In genomic region chrX:9429767-9430166, GRCh38 we compare ENCODE assay signal across 21 cellular contexts. TPM values are rescaled to one million over a fixed set of nuclear protein-coding genes. Genes with fewer than 3 reads are reported as not detected.
A peak's percentile ranks its signal among the peaks of the same experiment; 100 is the strongest.
DNase-seq lines count a peak whose midpoint lies in the region; ATAC-seq and TF ChIP-seq lines count a peak whose summit lies in the region.
"Had no signal": no experiment of that assay in that cellular context is flagged by ENCODE, and none has a peak within 500 bp of the region (broad histone marks: within the 10 kb centered on the region; RNA-seq: fewer than 3 reads in every experiment).

No MANE protein-coding gene starts in this region.

- H3K9me3 Mint-ChIP-seq in endothelial cell (ENCODE audit: unreplicated experiment) = no peaks in the 10 kb centered on the region
- H3K9me3 Mint-ChIP-seq: activated naive CD4-positive, alpha-beta T cell treated with anti-CD3 and anti-CD28 coated beads, Interleukin-2, amount 50 U/mL, for 72 hours; activated T-cell treated with anti-CD3 and anti-CD28 coated beads, Interleukin-2, amount 50 U/mL, for 24 hours had no signal

- peak; percentile 64 for ATAC-seq in left lung
- no peak for ATAC-seq in HG02763 (IDR thresholded peaks at IDR 0.05; ENCODE audit: unreplicated experiment)
- ATAC-seq: activated naive CD4-positive, alpha-beta T cell treated with anti-CD3 and anti-CD28 coated beads, Interleukin-2, amount 50 U/mL, for 72 hours; left cardiac atrium; T-cell had no signal

- no peak overlapping the region for H3K27ac Mint-ChIP-seq in endothelial cell (ENCODE audit: unreplicated experiment)
- H3K27ac Mint-ChIP-seq: activated naive CD4-positive, alpha-beta T cell treated with anti-CD3 and anti-CD28 coated beads, Interleukin-2, amount 50 U/mL, for 72 hours; activated T-cell treated with anti-CD3 and anti-CD28 coated beads, Interleukin-2, amount 50 U/mL, for 24 hours; progenitor cell of endocrine pancreas; T-cell had no signal

- intact Hi-C loops in left lung (cut with DNase I) = no loop called here

- no peak overlapping the region for H3K4me3 ChIP-seq in left lung
- H3K4me3 ChIP-seq: vagina had no signal

- H3K27ac ChIP-seq in left lung = no peak overlapping the region
- H3K27ac ChIP-seq: RWPE1, vagina had no signal

- no peaks in the 10 kb centered on the region for H3K4me1 ChIP-seq in left lung
- H3K4me1 ChIP-seq: vagina had no signal

- H3K36me3 Mint-ChIP-seq in endothelial cell (ENCODE audit: low read depth, unreplicated experiment) = no peaks in the 10 kb centered on the region
- H3K36me3 Mint-ChIP-seq: activated naive CD4-positive, alpha-beta T cell treated with anti-CD3 and anti-CD28 coated beads, Interleukin-2, amount 50 U/mL, for 72 hours; T-cell had no signal

- no peaks in the 10 kb centered on the region for H3K27me3 ChIP-seq in left lung
- H3K27me3 ChIP-seq: vagina had no signal

- TF ChIP-seq CTCF in left lung (IDR thresholded peaks at IDR 0.05) (no peak), endothelial cell (IDR thresholded peaks at IDR 0.05; ENCODE audit: unreplicated experiment) (no peak)

- no peaks in the 10 kb centered on the region for H3K36me3 ChIP-seq in left lung
- H3K36me3 ChIP-seq: vagina had no signal

- peaks cover 3% of the 10 kb centered on the region for H3K27me3 Mint-ChIP-seq in endothelial cell (ENCODE audit: unreplicated experiment)
- H3K27me3 Mint-ChIP-seq: activated T-cell treated with anti-CD3 and anti-CD28 coated beads, Interleukin-2, amount 50 U/mL, for 24 hours; progenitor cell of endocrine pancreas; T-cell had no signal

- DNase-seq in DMS153 (lab: John Stamatoyannopoulos, UW) = peak; percentile 36
- peak; percentile 40 for DNase-seq in NCI-H2029 (lab: John Stamatoyannopoulos, UW)
- peak; percentile 24 for DNase-seq in NCI-H748 treated with DMSO at 0.1 percent for 48 hours (lab: John Stamatoyannopoulos, UW)
- no peak for DNase-seq in left lung
- no peak for DNase-seq in activated naive CD4-positive, alpha-beta T cell treated with anti-CD3 and anti-CD28 coated beads, Interleukin-2, amount 50 U/mL, for 16 hours
- no peak for DNase-seq in germinal center (ENCODE audit: low spot score)
- DNase-seq in endothelial cell (ENCODE audit: low spot score) = no peak
- DNase-seq: activated CD4-positive, alpha-beta T cell treated with anti-CD3 and anti-CD28 coated beads, Interleukin-2, amount 50 U/mL, for 48 hours; activated T-cell treated with anti-CD3 and anti-CD28 coated beads, Interleukin-2, amount 50 U/mL, for 24 hours; cortex of kidney; foreskin melanocyte; GF-D8; left cardiac atrium; midbrain; stimulated activated CD4-positive, alpha-beta T cell treated with anti-CD3 and anti-CD28 coated beads, Interleukin-2, amount 100 ng/mL, for 48 hours; T-cell had no signal

- H3K4me3 Mint-ChIP-seq in endothelial cell (ENCODE audit: unreplicated experiment) = no peak overlapping the region
- H3K4me3 Mint-ChIP-seq: activated T-cell treated with anti-CD3 and anti-CD28 coated beads, Interleukin-2, amount 50 U/mL, for 24 hours; T-cell had no signal

- H3K4me1 Mint-ChIP-seq in endothelial cell (ENCODE audit: unreplicated experiment) = peaks cover 6% of the 10 kb centered on the region
- H3K4me1 Mint-ChIP-seq: T-cell had no signal

- H3K9me3 ChIP-seq in left lung = no peaks in the 10 kb centered on the region
- H3K9me3 ChIP-seq: vagina had no signal

RNA-seq across cellular contexts. Expression of gene TBL1X, which starts 35.1 kb away (rescaled TPM):
- 10 to 100 TPM; 13.4 to 20.3 TPM for total RNA-seq in left lung
- 19.4 TPM for total RNA-seq in endothelial cell (ENCODE audit: unreplicated experiment)

Comparison
In these comparisons a context has a peak if more than half of its experiments do, and no peak if none do; other contexts are left out.
1. DNase-seq: peak in DMS153 (single experiment), NCI-H2029 (single experiment) and NCI-H748 treated with DMSO at 0.1 percent for 48 hours (single experiment); none in left lung (0 of 2), activated naive CD4-positive, alpha-beta T cell treated with anti-CD3 and anti-CD28 coated beads, Interleukin-2, amount 50 U/mL, for 16 hours (single experiment), germinal center (single experiment) and endothelial cell (single experiment).